In genomic region chr2:24269270-24269669, GRCh38 we compare ENCODE assay signal across 14 cellular contexts.
A peak's percentile ranks its signal among the peaks of the same experiment; 100 is the strongest.
DNase-seq lines count a peak whose midpoint lies in the region; ATAC-seq and TF ChIP-seq lines count a peak whose summit lies in the region.
"Had no signal": no experiment of that assay in that cellular context is flagged by ENCODE, and none has a peak within 500 bp of the region (broad histone marks: within the 10 kb centered on the region; RNA-seq: fewer than 3 reads in every experiment).

No MANE protein-coding gene starts in this region.

- H3K27me3 ChIP-seq in hepatocyte (no peaks in the 10 kb centered on the region), ascending aorta (no peaks in the 10 kb centered on the region)
- H3K27me3 ChIP-seq: vagina had no signal

- no peaks in the 10 kb centered on the region for H3K79me2 ChIP-seq in hepatocyte

- H3K27ac ChIP-seq in hepatocyte: peak overlapping the region; percentile 17
- H3K27ac ChIP-seq in ascending aorta: no peak overlapping the region
- H3K27ac ChIP-seq: KMS-11, vagina had no signal

- no peaks in the 10 kb centered on the region for H4K20me1 ChIP-seq in hepatocyte (ENCODE audit: insufficient read depth, poor library complexity, severe bottlenecking)

- WGBS in hepatocyte (ENCODE audit: low lambda C conversion rate, missing lambda C conversion rate): 97% methylated on average over 2 of the region's 2 CpGs

- H3K36me3 Mint-ChIP-seq in activated naive CD4-positive, alpha-beta T cell treated with anti-CD3 and anti-CD28 coated beads, Interleukin-2, amount 50 U/mL, for 72 hours: no peaks in the 10 kb centered on the region
- peaks cover 22% of the 10 kb centered on the region for H3K36me3 Mint-ChIP-seq in T-helper 17 cell (ENCODE audit: low read depth)
- H3K36me3 Mint-ChIP-seq in stimulated activated effector memory CD8-positive, alpha-beta T cell treated with anti-CD3 and anti-CD28 coated beads, Interleukin-12 subunit alpha, Interleukin-12 subunit beta, amount 100 ng/mL, for 72 hours: peaks cover 98% of the 10 kb centered on the region

- no peaks in the 10 kb centered on the region for H3K4me1 ChIP-seq in hepatocyte (ENCODE audit: insufficient read depth)
- no peaks in the 10 kb centered on the region for H3K4me1 ChIP-seq in ascending aorta
- H3K4me1 ChIP-seq: vagina had no signal

- no peaks in the 10 kb centered on the region for H3K9me3 Mint-ChIP-seq in activated naive CD4-positive, alpha-beta T cell treated with anti-CD3 and anti-CD28 coated beads, Interleukin-2, amount 50 U/mL, for 72 hours
- H3K9me3 Mint-ChIP-seq in stimulated activated effector memory CD8-positive, alpha-beta T cell treated with anti-CD3 and anti-CD28 coated beads, Interleukin-12 subunit alpha, Interleukin-12 subunit beta, amount 100 ng/mL, for 72 hours: no peaks in the 10 kb centered on the region

- H3K9me2 ChIP-seq in hepatocyte (replicated peaks; ENCODE audit: insufficient read depth): no peaks in the 10 kb centered on the region

- peak overlapping the region; percentile 1 to 40 for H3K27ac Mint-ChIP-seq in activated naive CD4-positive, alpha-beta T cell treated with anti-CD3 and anti-CD28 coated beads, Interleukin-2, amount 50 U/mL, for 72 hours
- H3K27ac Mint-ChIP-seq in T-helper 17 cell: peak overlapping the region; percentile 90
- H3K27ac Mint-ChIP-seq in stimulated activated effector memory CD8-positive, alpha-beta T cell treated with anti-CD3 and anti-CD28 coated beads, Interleukin-12 subunit alpha, Interleukin-12 subunit beta, amount 100 ng/mL, for 72 hours: peak overlapping the region; percentile 40
- H3K27ac Mint-ChIP-seq: activated CD8-positive, alpha-beta memory T cell treated with anti-CD3 and anti-CD28 coated beads, Interleukin-2, amount 10 ng/mL, durations not matched to agents 7 days and 5 days had no signal

- TF ChIP-seq CTCF in hepatocyte (IDR thresholded peaks at IDR 0.05; ENCODE audit: poor library complexity) (no peak), ascending aorta (IDR thresholded peaks at IDR 0.05) (no peak)

- no peak for DNase-seq in activated naive CD4-positive, alpha-beta T cell treated with anti-CD3 and anti-CD28 coated beads, Interleukin-2, amount 50 U/mL, for 72 hours (ENCODE audit: low spot score in 2 of 2)
- DNase-seq in activated naive CD4-positive, alpha-beta T cell treated with Interleukin-2 at 50 U/mL for 16 hours: no peak
- DNase-seq in T-helper 17 cell: no peak
- DNase-seq in hepatocyte (ENCODE audit: low spot score): peak; percentile 29
- no peak for DNase-seq in stimulated activated effector memory CD8-positive, alpha-beta T cell treated with anti-CD3 and anti-CD28 coated beads, Interleukin-12 subunit alpha, Interleukin-12 subunit beta, amount 100 ng/mL, for 72 hours (ENCODE audit: low spot score in 2 of 2)
- DNase-seq in ascending aorta (ENCODE audit: low spot score in 2 of 2): no peak
- no peak for DNase-seq in medulla oblongata (ENCODE audit: extremely low spot score)
- no peak for DNase-seq in NCI-H1694 treated with DMSO at 0.1 percent for 48 hours (lab: John Stamatoyannopoulos, UW)
- DNase-seq: activated CD8-positive, alpha-beta memory T cell treated with anti-CD3 and anti-CD28 coated beads, Interleukin-2, amount 10 ng/mL, durations not matched to agents 7 days and 5 days; DND-41; NCI-H2107 had no signal

- H3K4me2 ChIP-seq in hepatocyte: no peak overlapping the region
- H3K4me2 ChIP-seq: KMS-11, smooth muscle cell had no signal

- no peak overlapping the region for H2AFZ ChIP-seq in hepatocyte

- H3K4me3 ChIP-seq in hepatocyte (no peak overlapping the region), ascending aorta (no peak overlapping the region)
- H3K4me3 ChIP-seq: smooth muscle cell, vagina had no signal

- intact Hi-C loops in ascending aorta (cut with DNase I): no loop called here

- no peaks in the 10 kb centered on the region for H3K27me3 Mint-ChIP-seq in T-helper 17 cell
- H3K27me3 Mint-ChIP-seq: activated CD8-positive, alpha-beta memory T cell treated with anti-CD3 and anti-CD28 coated beads, Interleukin-2, amount 10 ng/mL, durations not matched to agents 7 days and 5 days had no signal

- H3K9me3 ChIP-seq in T-helper 17 cell (ENCODE audit: control insufficient read depth, low read length, poor library complexity, severe bottlenecking) (no peaks in the 10 kb centered on the region), hepatocyte (ENCODE audit: low read depth) (no peaks in the 10 kb centered on the region), ascending aorta (no peaks in the 10 kb centered on the region)
- H3K9me3 ChIP-seq: vagina had no signal

- H3K4me1 Mint-ChIP-seq in T-helper 17 cell: peaks cover 20% of the 10 kb centered on the region
- peaks cover 14% of the 10 kb centered on the region for H3K4me1 Mint-ChIP-seq in stimulated activated effector memory CD8-positive, alpha-beta T cell treated with anti-CD3 and anti-CD28 coated beads, Interleukin-12 subunit alpha, Interleukin-12 subunit beta, amount 100 ng/mL, for 72 hours
- H3K4me1 Mint-ChIP-seq: activated CD8-positive, alpha-beta memory T cell treated with anti-CD3 and anti-CD28 coated beads, Interleukin-2, amount 10 ng/mL, durations not matched to agents 7 days and 5 days had no signal

- ATAC-seq in activated naive CD4-positive, alpha-beta T cell treated with anti-CD3 and anti-CD28 coated beads, Interleukin-2, amount 50 U/mL, for 72 hours: peak in 1 of 2 donors; percentile 44
- ATAC-seq in T-helper 17 cell: no peak
- ATAC-seq in stimulated activated effector memory CD8-positive, alpha-beta T cell treated with anti-CD3 and anti-CD28 coated beads, Interleukin-12 subunit alpha, Interleukin-12 subunit beta, amount 100 ng/mL, for 72 hours: peak; percentile 83
- ATAC-seq: activated CD8-positive, alpha-beta memory T cell treated with anti-CD3 and anti-CD28 coated beads, Interleukin-2, amount 10 ng/mL, durations not matched to agents 7 days and 5 days had no signal

- no peak overlapping the region for H3K4me3 Mint-ChIP-seq in T-helper 17 cell
- H3K4me3 Mint-ChIP-seq in stimulated activated effector memory CD8-positive, alpha-beta T cell treated with anti-CD3 and anti-CD28 coated beads, Interleukin-12 subunit alpha, Interleukin-12 subunit beta, amount 100 ng/mL, for 72 hours: no peak overlapping the region
- H3K4me3 Mint-ChIP-seq: activated CD8-positive, alpha-beta memory T cell treated with anti-CD3 and anti-CD28 coated beads, Interleukin-2, amount 10 ng/mL, durations not matched to agents 7 days and 5 days had no signal

- no peaks in the 10 kb centered on the region for H3K36me3 ChIP-seq in hepatocyte (replicated peaks; ENCODE audit: insufficient read depth, low read depth)
- H3K36me3 ChIP-seq in ascending aorta: peaks cover 30 to 50% of the 10 kb centered on the region in 2 donors

Comparison
In these comparisons a context has a peak if more than half of its experiments do, and no peak if none do; other contexts are left out.
1. H3K27ac Mint-ChIP-seq: peak in every context shown above with its lines; median percentile 90 in T-helper 17 cell; 40 in stimulated activated effector memory CD8-positive, alpha-beta T cell treated with anti-CD3 and anti-CD28 coated beads, Interleukin-12 subunit alpha, Interleukin-12 subunit beta, amount 100 ng/mL, for 72 hours; 20 in activated naive CD4-positive, alpha-beta T cell treated with anti-CD3 and anti-CD28 coated beads, Interleukin-2, amount 50 U/mL, for 72 hours.